In the genomic region with DNA sequence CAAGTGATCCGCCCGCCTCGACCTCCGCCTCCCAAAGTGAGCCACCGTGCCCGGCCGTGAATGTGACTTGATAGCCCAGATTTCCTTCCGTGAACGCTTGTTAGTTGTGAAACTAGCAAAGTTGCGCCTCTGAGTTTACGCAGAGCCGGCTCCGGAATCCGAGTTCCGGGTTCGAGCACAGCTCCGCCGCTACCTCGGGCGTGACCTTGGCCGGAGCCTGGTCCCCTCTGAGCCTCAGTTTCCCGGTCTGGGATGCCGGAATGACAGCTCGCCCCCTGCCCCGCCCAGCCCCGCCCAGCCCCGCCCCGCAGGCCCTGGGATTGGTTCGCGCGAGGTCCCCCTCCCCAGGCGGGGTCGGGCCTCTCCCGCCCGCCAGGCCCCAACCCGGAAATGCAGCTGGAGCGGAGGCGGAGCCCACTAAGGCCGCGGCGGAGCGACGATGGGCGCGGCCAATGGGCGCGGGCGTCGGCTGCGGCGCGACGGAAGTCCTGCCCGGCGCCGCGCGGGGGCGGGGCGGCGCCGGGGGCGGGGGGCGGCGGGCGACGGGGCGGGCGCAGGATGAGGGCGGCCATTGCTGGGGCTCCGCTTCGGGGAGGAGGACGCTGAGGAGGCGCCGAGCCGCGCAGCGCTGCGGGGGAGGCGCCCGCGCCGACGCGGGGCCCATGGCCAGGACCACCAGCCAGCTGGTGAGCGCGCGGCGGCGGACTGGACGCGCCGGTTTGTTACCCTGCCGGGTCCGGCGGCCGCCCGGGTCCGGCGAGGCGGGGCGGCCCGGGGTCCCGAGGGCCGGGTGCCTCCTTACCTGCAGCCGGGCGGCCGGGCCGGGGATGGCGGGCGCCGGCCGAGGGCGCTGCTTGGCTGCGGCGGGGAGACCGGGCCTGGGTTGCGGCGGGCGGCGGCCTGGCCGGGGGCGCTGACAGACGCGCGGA, we compare ENCODE assay signal across 8 cellular contexts. TPM values are rescaled to one million over a fixed set of nuclear protein-coding genes. Genes with fewer than 3 reads are reported as not detected.
A peak's percentile ranks its signal among the peaks of the same experiment; 100 is the strongest.
DNase-seq lines count a peak whose midpoint lies in the region; ATAC-seq and TF ChIP-seq lines count a peak whose summit lies in the region.

TSS of gene PDPK1 (plus strand) at position 571 of the 929 bp plus-strand sequence. CDS start at position 663, 92 bp downstream.

- POLR2A ChIA-PET in activated CD4-positive, alpha-beta T cell treated with anti-CD3 and anti-CD28 coated beads for 36 hours (lab: Charles Lee), result no interaction called here

- H3K4me3 Mint-ChIP-seq in activated CD4-positive, alpha-beta T cell treated with anti-CD3 and anti-CD28 coated beads for 36 hours, result peak within 1 kb of the TSS; percentile 83
- peak within 1 kb of the TSS; percentile 74 for H3K4me3 Mint-ChIP-seq in chondrocyte (ENCODE audit: unreplicated experiment)

- no peaks in the 10 kb centered on the region for H3K9me3 Mint-ChIP-seq in activated CD4-positive, alpha-beta T cell treated with anti-CD3 and anti-CD28 coated beads for 36 hours (ENCODE audit: low read depth)
- H3K9me3 Mint-ChIP-seq in chondrocyte (ENCODE audit: low read depth), result no peaks in the 10 kb centered on the region

- CTCF ChIA-PET in activated CD4-positive, alpha-beta T cell treated with anti-CD3 and anti-CD28 coated beads for 36 hours (lab: Charles Lee), result interaction anchor here (0.6 kb wide), 1 partner anchor 55 kb away, joined by 3 read pairs; no protein-coding TSS in a partner anchor

- peak within 1 kb of the TSS; percentile 90 for H3K27ac Mint-ChIP-seq in activated CD4-positive, alpha-beta T cell treated with anti-CD3 and anti-CD28 coated beads for 36 hours
- H3K27ac Mint-ChIP-seq in chondrocyte (ENCODE audit: unreplicated experiment), result peak within 1 kb of the TSS; percentile 87

- no peak for TF ChIP-seq CTCF in chondrocyte (IDR thresholded peaks at IDR 0.05)

- H3K36me3 Mint-ChIP-seq in activated CD4-positive, alpha-beta T cell treated with anti-CD3 and anti-CD28 coated beads for 36 hours (ENCODE audit: low read depth), result peaks cover 7% of the 10 kb centered on the region
- H3K36me3 Mint-ChIP-seq in chondrocyte (ENCODE audit: low read depth), result no peaks in the 10 kb centered on the region

- H3K27ac ChIP-seq in layer of hippocampus (ENCODE audit: low read depth, low read length), result peak within 1 kb of the TSS; percentile 39

- peak; percentile 77 for ATAC-seq in HG03439 (IDR thresholded peaks at IDR 0.05; ENCODE audit: unreplicated experiment)
- peak; percentile 93 for ATAC-seq in activated CD4-positive, alpha-beta T cell treated with anti-CD3 and anti-CD28 coated beads for 36 hours

- intact Hi-C loops in activated CD4-positive, alpha-beta T cell treated with anti-CD3 and anti-CD28 coated beads for 36 hours (cut with DNase I, micrococcal nuclease), result loop anchor here in 1 of 2 experiments (1.0 to 5.0 kb wide), 17 partner anchors 17 to 1950 kb away; partner anchors contain the start of genes AMDHD2, ATP6V0C, CCNF and CRAMP1

- H3K27me3 Mint-ChIP-seq in activated CD4-positive, alpha-beta T cell treated with anti-CD3 and anti-CD28 coated beads for 36 hours, result no peaks in the 10 kb centered on the region
- no peaks in the 10 kb centered on the region for H3K27me3 Mint-ChIP-seq in chondrocyte (ENCODE audit: low read depth)

- DNase-seq in AML-193 (lab: John Stamatoyannopoulos, UW) (peak; percentile 82 to 86), GM19238 (ENCODE audit: insufficient read length, low spot score) (peak; percentile 94), NCI-H510A (lab: John Stamatoyannopoulos, UW) (peak; percentile 68), chondrocyte (ENCODE audit: low spot score) (peak; percentile 96)
- peak; percentile 97 for DNase-seq in activated CD4-positive, alpha-beta T cell treated with anti-CD3 and anti-CD28 coated beads for 36 hours
- DNase-seq in stimulated activated CD4-positive, alpha-beta T cell treated with anti-CD3 and anti-CD28 coated beads, Interleukin-1b, Interleukin-23, amount 100 ng/mL, for 24 hours (ENCODE audit: low read depth in 4 of 4, low spot score in 1 of 4), result peak; percentile 71 to 89 (median 84)

- H3K4me1 Mint-ChIP-seq in activated CD4-positive, alpha-beta T cell treated with anti-CD3 and anti-CD28 coated beads for 36 hours, result peaks cover 38% of the 10 kb centered on the region
- H3K4me1 Mint-ChIP-seq in chondrocyte (ENCODE audit: low read depth), result peaks cover 47% of the 10 kb centered on the region

- H3K27me3 ChIP-seq in layer of hippocampus (ENCODE audit: control insufficient read depth, insufficient read depth, low read length), result no peaks in the 10 kb centered on the region

RNA-seq across cellular contexts. Expression of gene PDPK1, which starts in this region (rescaled TPM):
- total RNA-seq in activated CD4-positive, alpha-beta T cell treated with anti-CD3 and anti-CD28 coated beads for 36 hours, result 10 to 100 TPM; 30.4 to 34.5 TPM
- 39.2 to 40.6 TPM (median 39.6 TPM) in 3 replicates for total RNA-seq in chondrocyte

Comparison
In these comparisons a context has a peak if more than half of its experiments do, and no peak if none do; other contexts are left out.
1. Peak in every context shown above with its lines: DNase-seq, ATAC-seq and H3K27ac ChIP-seq.